In the genomic region with DNA sequence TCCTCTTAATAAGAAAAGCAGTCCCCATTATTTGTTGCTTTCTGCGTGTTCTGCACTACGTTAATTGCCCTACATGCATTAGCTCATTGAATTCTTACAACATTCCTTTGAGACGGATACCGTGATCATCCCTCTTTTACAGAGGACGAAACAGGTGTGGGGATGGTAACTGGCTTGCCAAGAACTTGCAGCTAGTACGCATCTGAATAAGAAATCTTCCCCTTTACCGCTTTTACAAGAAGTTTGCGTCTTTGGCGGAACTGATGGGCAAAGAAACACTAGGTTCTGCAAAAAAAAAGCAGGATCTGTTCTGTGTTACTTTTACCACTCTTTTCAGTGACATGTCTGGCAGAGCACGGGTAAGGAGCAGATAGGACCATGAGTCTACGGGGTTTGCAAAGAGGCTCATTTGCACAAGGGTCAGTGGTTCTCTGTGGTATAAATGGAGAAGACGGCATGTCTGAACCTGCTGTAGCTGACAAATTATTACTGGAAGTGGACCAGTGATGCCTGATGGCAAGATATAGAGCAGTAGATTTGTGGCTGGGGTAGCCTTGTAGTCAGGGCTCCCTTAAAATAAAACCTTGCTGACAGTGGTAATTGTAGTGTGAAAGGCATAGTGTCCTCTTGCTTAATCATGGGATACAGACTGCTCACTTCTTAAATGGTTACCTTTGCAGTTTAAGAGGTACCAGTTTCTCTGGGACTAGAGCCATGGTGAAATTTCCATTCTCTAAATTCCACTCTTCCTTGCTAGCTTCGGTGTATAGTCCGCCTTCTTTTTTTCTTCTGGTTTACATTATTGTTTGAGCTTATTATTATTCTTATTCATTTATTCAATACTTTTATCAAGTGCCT, we compare ENCODE assay signal across 8 cellular contexts. TPM values are rescaled to one million over a fixed set of nuclear protein-coding genes. Genes with fewer than 3 reads are reported as not detected.
DNase-seq lines count a peak whose midpoint lies in the region; ATAC-seq, FAIRE-seq and TF ChIP-seq lines count a peak whose summit lies in the region.

No MANE protein-coding gene starts in this region.

- peak overlapping the region; percentile 93 for H3K9ac ChIP-seq in SU-DHL-6 (ENCODE audit: low read length)

- H3K9me2 ChIP-seq in SU-DHL-6 (replicated peaks; ENCODE audit: insufficient read depth, low read length), result no peaks in the 10 kb centered on the region

- TF ChIP-seq POLR2A in prostate gland (IDR thresholded peaks at IDR 0.05), result no peak

- FAIRE-seq in small intestine (lab: Jason Lieb, UNC), result no peak

- H2AFZ ChIP-seq in SU-DHL-6 (ENCODE audit: low read depth, low read length, severe bottlenecking), result peak overlapping the region; percentile 93

- peaks cover 10% of the 10 kb centered on the region for H3F3A ChIP-seq in SU-DHL-6 (ENCODE audit: insufficient read depth)

- no peak for TF ChIP-seq CTCF in right atrium auricular region (IDR thresholded peaks at IDR 0.05)
- TF ChIP-seq CTCF in SU-DHL-6 (IDR thresholded peaks at IDR 0.05; ENCODE audit: insufficient read depth, low read length, poor library complexity, severe bottlenecking), result no peak
- TF ChIP-seq CTCF in fibroblast of mammary gland (conservative IDR thresholded peaks at IDR 0.05; ENCODE audit: control insufficient read depth, insufficient read depth, low read depth, low read length), result no peak
- TF ChIP-seq CTCF in prostate gland (IDR thresholded peaks at IDR 0.05), result no peak

- H3K27me3 ChIP-seq in right atrium auricular region (no peaks in the 10 kb centered on the region), SU-DHL-6 (ENCODE audit: low read length) (no peaks in the 10 kb centered on the region), prostate gland (replicated peaks; ENCODE audit: insufficient read depth) (no peaks in the 10 kb centered on the region), small intestine (ENCODE audit: control insufficient read depth in 2 of 2, insufficient read depth in 2 of 2, low read length in 2 of 2) (no peaks in the 10 kb centered on the region)

- H3K4me2 ChIP-seq in SU-DHL-6 (ENCODE audit: low read depth, low read length, poor library complexity, severe bottlenecking), result peak overlapping the region; percentile 88

- no peaks in the 10 kb centered on the region for H3K9me3 ChIP-seq in right atrium auricular region
- H3K9me3 ChIP-seq in SU-DHL-6 (ENCODE audit: insufficient read depth, low read length), result no peaks in the 10 kb centered on the region
- H3K9me3 ChIP-seq in prostate gland, result no peaks in the 10 kb centered on the region
- no peaks in the 10 kb centered on the region for H3K9me3 ChIP-seq in small intestine (ENCODE audit: control insufficient read depth, low read depth)

- intact Hi-C loops in left ventricle myocardium superior (cut with micrococcal nuclease) (no loop called here), prostate gland (cut with DNase I) (loop anchor here (2.0 to 5.0 kb wide), 2 partner anchors 30 to 458 kb away; a partner anchor contains a TSS)

- ATAC-seq in left ventricle myocardium superior (no peak), GM21390 (IDR thresholded peaks at IDR 0.05; ENCODE audit: unreplicated experiment) (no peak)

- H3K79me2 ChIP-seq in SU-DHL-6 (ENCODE audit: insufficient read depth, low read length), result peaks cover 42% of the 10 kb centered on the region

- H3K27ac ChIP-seq in right atrium auricular region (peak overlapping the region; percentile 52 to 79), SU-DHL-6 (ENCODE audit: low read depth, low read length) (no peak overlapping the region), prostate gland (peak overlapping the region; percentile 59 to 68), small intestine (ENCODE audit: low read depth in 1 of 2, low read length in 1 of 2) (peak overlapping the region in 1 of 2 donors; percentile 62)

- H3K4me3 ChIP-seq in right atrium auricular region (peak overlapping the region; percentile 97 to 98), SU-DHL-6 (ENCODE audit: insufficient read depth, low read length, poor library complexity, severe bottlenecking) (peak overlapping the region; percentile 97), fibroblast of mammary gland (ENCODE audit: control insufficient read depth, low read depth, low read length) (peak overlapping the region; percentile 94), prostate gland (peak overlapping the region; percentile 67 to 84), small intestine (ENCODE audit: low read depth in 1 of 2, low read length in 2 of 2) (peak overlapping the region in 1 of 2 donors; percentile 92)

- no peaks in the 10 kb centered on the region for H4K20me1 ChIP-seq in SU-DHL-6 (ENCODE audit: low read depth, low read length)

- DNase-seq in right atrium auricular region (ENCODE audit: low spot score) (no peak), left ventricle myocardium superior (no peak), fibroblast of mammary gland (ENCODE audit: low read depth) (no peak), prostate gland (ENCODE audit: low spot score) (no peak), small intestine (no peak), HuH-7 (ENCODE audit: low spot score) (no peak)

- 12% methylated on average over 14 of the region's 14 CpGs for WGBS in prostate gland
- 29 to 38% (median 32%) methylated on average over 14 of the region's 14 CpGs for WGBS in small intestine, 3 donors

- peaks cover 0 to 30% of the 10 kb centered on the region in 2 donors for H3K4me1 ChIP-seq in right atrium auricular region
- peaks cover 5% of the 10 kb centered on the region for H3K4me1 ChIP-seq in prostate gland (replicated peaks)
- H3K4me1 ChIP-seq in small intestine (ENCODE audit: control insufficient read depth in 2 of 2, insufficient read depth in 1 of 2, low read depth in 1 of 2, low read length in 1 of 2), result peaks cover 0 to 6% of the 10 kb centered on the region in 2 donors

- peaks cover 10% of the 10 kb centered on the region for H3K36me3 ChIP-seq in right atrium auricular region
- peaks cover 14% of the 10 kb centered on the region for H3K36me3 ChIP-seq in SU-DHL-6 (ENCODE audit: low read length)
- H3K36me3 ChIP-seq in prostate gland, result no peaks in the 10 kb centered on the region
- H3K36me3 ChIP-seq in small intestine (ENCODE audit: control insufficient read depth in 2 of 2, insufficient read depth in 2 of 2, low read length in 2 of 2), result peaks cover 3 to 4% of the 10 kb centered on the region in 2 donors

RNA-seq across cellular contexts. Expression of a gene that starts 1.4 kb away (rescaled TPM):
- 1 to 10 TPM; 6.0 to 6.8 TPM for total RNA-seq in right atrium auricular region
- total RNA-seq in left ventricle myocardium superior, result 9.2 TPM
- total RNA-seq in prostate gland, result 10 to 100 TPM; 13.8 to 20.7 TPM
- 1 to 10 TPM; 2.0 to 5.3 (median 2.7) TPM for polyA plus RNA-seq in small intestine

RNA-seq across cellular contexts. Expression of a gene that starts 3.2 kb away (rescaled TPM):
- 10 to 100 TPM; 68.7 to 89.9 TPM for total RNA-seq in right atrium auricular region
- 110 TPM for total RNA-seq in left ventricle myocardium superior
- 10 to 100 TPM; 67.8 to 92.1 TPM for total RNA-seq in prostate gland
- 10 to 100 TPM; 29.7 to 44.5 (median 33.2) TPM for polyA plus RNA-seq in small intestine

RNA-seq across cellular contexts. Expression of a gene that starts 30.4 kb away (rescaled TPM):
- total RNA-seq in right atrium auricular region, result 10 to 100 TPM; 27.0 to 28.3 TPM
- 22.4 TPM for total RNA-seq in left ventricle myocardium superior
- total RNA-seq in prostate gland, result 10 to 100 TPM; 58.8 to 74.0 TPM
- polyA plus RNA-seq in small intestine, result 10 to 100 TPM; 15.1 to 28.9 (median 25.5) TPM
